ENCODE assay signal across 2 cellular contexts in the genomic region with DNA sequence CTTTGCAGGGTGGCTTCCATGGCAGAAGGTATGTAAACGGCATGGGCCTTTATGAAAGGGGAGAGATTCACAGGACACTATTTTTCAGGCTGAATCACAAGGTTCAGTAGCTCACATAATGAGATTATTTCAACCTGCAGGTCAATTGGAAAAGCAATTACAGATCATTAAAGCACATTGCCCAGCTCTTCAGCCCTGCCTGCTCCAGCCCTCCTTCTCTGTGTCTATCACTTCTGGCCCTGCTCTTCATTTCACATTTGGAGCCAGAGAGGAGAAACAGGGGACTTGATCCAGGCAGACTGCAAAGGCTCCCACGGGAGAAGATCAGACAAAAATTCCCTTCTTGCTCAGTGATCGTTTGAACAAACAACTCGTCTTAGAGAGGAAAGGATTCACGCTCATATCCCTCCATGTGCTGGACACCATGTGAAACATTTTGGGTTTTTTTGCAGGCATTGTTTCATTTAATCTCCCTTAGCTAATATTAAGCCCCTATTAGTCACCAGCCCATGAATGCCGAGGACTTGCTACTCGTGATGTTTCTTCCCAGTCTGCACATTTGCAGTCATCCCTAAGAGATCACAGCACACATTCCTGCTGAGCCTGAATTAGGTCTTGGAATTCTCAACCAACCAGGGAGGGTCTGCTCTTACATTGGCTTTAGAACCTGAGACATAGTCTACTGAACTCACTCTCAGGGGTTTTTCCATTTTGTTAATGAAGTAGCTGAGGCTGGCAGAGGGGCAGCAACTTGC.
TF ChIP-seq lines count a peak whose summit lies in the region.

No MANE protein-coding gene starts in this region.

TF ChIP-seq in SK-N-SH, 30 proteins besides CTCF, POLR2A, EP300 and RAD21 (continued from another document):
- TF ChIP-seq, protein P1, sequence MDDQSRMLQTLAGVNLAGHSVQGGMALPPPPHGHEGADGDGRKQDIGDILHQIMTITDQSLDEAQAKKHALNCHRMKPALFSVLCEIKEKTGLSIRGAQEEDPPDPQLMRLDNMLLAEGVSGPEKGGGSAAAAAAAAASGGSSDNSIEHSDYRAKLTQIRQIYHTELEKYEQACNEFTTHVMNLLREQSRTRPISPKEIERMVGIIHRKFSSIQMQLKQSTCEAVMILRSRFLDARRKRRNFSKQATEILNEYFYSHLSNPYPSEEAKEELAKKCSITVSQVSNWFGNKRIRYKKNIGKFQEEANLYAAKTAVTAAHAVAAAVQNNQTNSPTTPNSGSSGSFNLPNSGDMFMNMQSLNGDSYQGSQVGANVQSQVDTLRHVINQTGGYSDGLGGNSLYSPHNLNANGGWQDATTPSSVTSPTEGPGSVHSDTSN (IDR thresholded peaks at IDR 0.05): no peak
- TF ChIP-seq MEF2A (IDR thresholded peaks at IDR 0.05; ENCODE audit: borderline replicate concordance, low read depth) (no peak), GATA2 (CRISPR knock-in tag; IDR thresholded peaks at IDR 0.05) (no peak), RFX5 (IDR thresholded peaks at IDR 0.05; ENCODE audit: low read length) (no peak), TAF1 (IDR thresholded peaks at IDR 0.05; ENCODE audit: borderline replicate concordance, low read depth, low read length) (no peak), RCOR1 (IDR thresholded peaks at IDR 0.05; ENCODE audit: low read length) (no peak), TEAD4 (IDR thresholded peaks at IDR 0.05; ENCODE audit: borderline replicate concordance, insufficient read depth) (no peak), EZH2phosphoT487 (IDR thresholded peaks at IDR 0.05; ENCODE audit: borderline replicate concordance, low read depth) (no peak), GABPA (IDR thresholded peaks at IDR 0.05; ENCODE audit: low read depth) (no peak), NFIC (IDR thresholded peaks at IDR 0.05; ENCODE audit: borderline replicate concordance) (no peak)
- TF ChIP-seq, protein P2, sequence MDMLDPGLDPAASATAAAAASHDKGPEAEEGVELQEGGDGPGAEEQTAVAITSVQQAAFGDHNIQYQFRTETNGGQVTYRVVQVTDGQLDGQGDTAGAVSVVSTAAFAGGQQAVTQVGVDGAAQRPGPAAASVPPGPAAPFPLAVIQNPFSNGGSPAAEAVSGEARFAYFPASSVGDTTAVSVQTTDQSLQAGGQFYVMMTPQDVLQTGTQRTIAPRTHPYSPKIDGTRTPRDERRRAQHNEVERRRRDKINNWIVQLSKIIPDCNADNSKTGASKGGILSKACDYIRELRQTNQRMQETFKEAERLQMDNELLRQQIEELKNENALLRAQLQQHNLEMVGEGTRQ (IDR thresholded peaks at IDR 0.05; ENCODE audit: borderline replicate concordance, low read depth, low read length): no peak
- TF ChIP-seq, protein P3, sequence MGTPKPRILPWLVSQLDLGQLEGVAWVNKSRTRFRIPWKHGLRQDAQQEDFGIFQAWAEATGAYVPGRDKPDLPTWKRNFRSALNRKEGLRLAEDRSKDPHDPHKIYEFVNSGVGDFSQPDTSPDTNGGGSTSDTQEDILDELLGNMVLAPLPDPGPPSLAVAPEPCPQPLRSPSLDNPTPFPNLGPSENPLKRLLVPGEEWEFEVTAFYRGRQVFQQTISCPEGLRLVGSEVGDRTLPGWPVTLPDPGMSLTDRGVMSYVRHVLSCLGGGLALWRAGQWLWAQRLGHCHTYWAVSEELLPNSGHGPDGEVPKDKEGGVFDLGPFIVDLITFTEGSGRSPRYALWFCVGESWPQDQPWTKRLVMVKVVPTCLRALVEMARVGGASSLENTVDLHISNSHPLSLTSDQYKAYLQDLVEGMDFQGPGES (IDR thresholded peaks at IDR 0.05; ENCODE audit: low read depth, low read length): no peak

TF ChIP-seq in SK-N-SH treated with all-trans-retinoic acid at 6 μM for 48 hours, 23 proteins besides CTCF, POLR2A, EP300 and RAD21 (continued from another document):
- TF ChIP-seq, protein P4, sequence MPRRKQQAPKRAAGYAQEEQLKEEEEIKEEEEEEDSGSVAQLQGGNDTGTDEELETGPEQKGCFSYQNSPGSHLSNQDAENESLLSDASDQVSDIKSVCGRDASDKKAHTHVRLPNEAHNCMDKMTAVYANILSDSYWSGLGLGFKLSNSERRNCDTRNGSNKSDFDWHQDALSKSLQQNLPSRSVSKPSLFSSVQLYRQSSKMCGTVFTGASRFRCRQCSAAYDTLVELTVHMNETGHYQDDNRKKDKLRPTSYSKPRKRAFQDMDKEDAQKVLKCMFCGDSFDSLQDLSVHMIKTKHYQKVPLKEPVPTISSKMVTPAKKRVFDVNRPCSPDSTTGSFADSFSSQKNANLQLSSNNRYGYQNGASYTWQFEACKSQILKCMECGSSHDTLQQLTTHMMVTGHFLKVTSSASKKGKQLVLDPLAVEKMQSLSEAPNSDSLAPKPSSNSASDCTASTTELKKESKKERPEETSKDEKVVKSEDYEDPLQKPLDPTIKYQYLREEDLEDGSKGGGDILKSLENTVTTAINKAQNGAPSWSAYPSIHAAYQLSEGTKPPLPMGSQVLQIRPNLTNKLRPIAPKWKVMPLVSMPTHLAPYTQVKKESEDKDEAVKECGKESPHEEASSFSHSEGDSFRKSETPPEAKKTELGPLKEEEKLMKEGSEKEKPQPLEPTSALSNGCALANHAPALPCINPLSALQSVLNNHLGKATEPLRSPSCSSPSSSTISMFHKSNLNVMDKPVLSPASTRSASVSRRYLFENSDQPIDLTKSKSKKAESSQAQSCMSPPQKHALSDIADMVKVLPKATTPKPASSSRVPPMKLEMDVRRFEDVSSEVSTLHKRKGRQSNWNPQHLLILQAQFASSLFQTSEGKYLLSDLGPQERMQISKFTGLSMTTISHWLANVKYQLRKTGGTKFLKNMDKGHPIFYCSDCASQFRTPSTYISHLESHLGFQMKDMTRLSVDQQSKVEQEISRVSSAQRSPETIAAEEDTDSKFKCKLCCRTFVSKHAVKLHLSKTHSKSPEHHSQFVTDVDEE (CRISPR knock-in tag; IDR thresholded peaks at IDR 0.05): no peak
- no peak for TF ChIP-seq ARNTL (CRISPR knock-in tag; IDR thresholded peaks at IDR 0.05; ENCODE audit: borderline replicate concordance, low read depth)
- TF ChIP-seq, protein P5, sequence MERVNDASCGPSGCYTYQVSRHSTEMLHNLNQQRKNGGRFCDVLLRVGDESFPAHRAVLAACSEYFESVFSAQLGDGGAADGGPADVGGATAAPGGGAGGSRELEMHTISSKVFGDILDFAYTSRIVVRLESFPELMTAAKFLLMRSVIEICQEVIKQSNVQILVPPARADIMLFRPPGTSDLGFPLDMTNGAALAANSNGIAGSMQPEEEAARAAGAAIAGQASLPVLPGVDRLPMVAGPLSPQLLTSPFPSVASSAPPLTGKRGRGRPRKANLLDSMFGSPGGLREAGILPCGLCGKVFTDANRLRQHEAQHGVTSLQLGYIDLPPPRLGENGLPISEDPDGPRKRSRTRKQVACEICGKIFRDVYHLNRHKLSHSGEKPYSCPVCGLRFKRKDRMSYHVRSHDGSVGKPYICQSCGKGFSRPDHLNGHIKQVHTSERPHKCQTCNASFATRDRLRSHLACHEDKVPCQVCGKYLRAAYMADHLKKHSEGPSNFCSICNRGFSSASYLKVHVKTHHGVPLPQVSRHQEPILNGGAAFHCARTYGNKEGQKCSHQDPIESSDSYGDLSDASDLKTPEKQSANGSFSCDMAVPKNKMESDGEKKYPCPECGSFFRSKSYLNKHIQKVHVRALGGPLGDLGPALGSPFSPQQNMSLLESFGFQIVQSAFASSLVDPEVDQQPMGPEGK (CRISPR knock-in tag; IDR thresholded peaks at IDR 0.05; ENCODE audit: borderline replicate concordance): no peak
- no peak for TF ChIP-seq ZFP3 (CRISPR knock-in tag; IDR thresholded peaks at IDR 0.05)
- TF ChIP-seq, protein P6, sequence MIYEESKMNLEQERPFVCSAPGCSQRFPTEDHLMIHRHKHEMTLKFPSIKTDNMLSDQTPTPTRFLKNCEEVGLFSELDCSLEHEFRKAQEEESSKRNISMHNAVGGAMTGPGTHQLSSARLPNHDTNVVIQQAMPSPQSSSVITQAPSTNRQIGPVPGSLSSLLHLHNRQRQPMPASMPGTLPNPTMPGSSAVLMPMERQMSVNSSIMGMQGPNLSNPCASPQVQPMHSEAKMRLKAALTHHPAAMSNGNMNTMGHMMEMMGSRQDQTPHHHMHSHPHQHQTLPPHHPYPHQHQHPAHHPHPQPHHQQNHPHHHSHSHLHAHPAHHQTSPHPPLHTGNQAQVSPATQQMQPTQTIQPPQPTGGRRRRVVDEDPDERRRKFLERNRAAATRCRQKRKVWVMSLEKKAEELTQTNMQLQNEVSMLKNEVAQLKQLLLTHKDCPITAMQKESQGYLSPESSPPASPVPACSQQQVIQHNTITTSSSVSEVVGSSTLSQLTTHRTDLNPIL (CRISPR knock-in tag; IDR thresholded peaks at IDR 0.05; ENCODE audit: low read depth): no peak
- no peak for TF ChIP-seq ISL1 (CRISPR knock-in tag; IDR thresholded peaks at IDR 0.05)
- TF ChIP-seq ZFP30 (CRISPR knock-in tag; IDR thresholded peaks at IDR 0.05): no peak
- no peak for TF ChIP-seq ZNF8 (CRISPR knock-in tag; IDR thresholded peaks at IDR 0.05)
- TF ChIP-seq TCF4 (CRISPR knock-in tag; IDR thresholded peaks at IDR 0.05; ENCODE audit: borderline replicate concordance): no peak
